Comparison of ENCODE assay signal across 22 cellular contexts in genomic region chr20:38771621-38772020, GRCh38. TPM values are rescaled to one million over a fixed set of nuclear protein-coding genes. Genes with fewer than 3 reads are reported as not detected.
DNase-seq lines count a peak whose midpoint lies in the region; ATAC-seq, FAIRE-seq and TF ChIP-seq lines count a peak whose summit lies in the region.
"Had no signal": no experiment of that assay in that cellular context is flagged by ENCODE, and none has a peak within 500 bp of the region (broad histone marks: within the 10 kb centered on the region; RNA-seq: fewer than 3 reads in every experiment).

No MANE protein-coding gene starts in this region.

- no peak for FAIRE-seq in H1 (lab: Jason Lieb, UNC)
- FAIRE-seq in HepG2 (lab: Jason Lieb, UNC): no peak
- FAIRE-seq: G401.6, GM12892 had no signal

- no peak for TF ChIP-seq RAD21 in H1 (IDR thresholded peaks at IDR 0.05 in 1 of 2, conservative IDR thresholded peaks at IDR 0.05 in 1 of 2; ENCODE audit: low read depth in 2 of 2, low read length in 2 of 2)
- TF ChIP-seq RAD21 in HepG2 (CRISPR knock-in tag; IDR thresholded peaks at IDR 0.05): no peak

- no peaks in the 10 kb centered on the region; the same call in 1 of the 2 replicates for H3K79me1 ChIP-seq in H1 (ENCODE audit: low read depth, low read length)

- peaks cover 71% of the 10 kb centered on the region for H3K36me3 Mint-ChIP-seq in GM23338 (ENCODE audit: low read depth)

- peak overlapping the region; percentile 46; the same call in 1 of the 2 replicates for H3K27ac Mint-ChIP-seq in GM23338

- no peaks in the 10 kb centered on the region for H3K23me2 ChIP-seq in H1 (ENCODE audit: low read depth, low read length)

- H3K18ac ChIP-seq in H1 (ENCODE audit: extremely low read depth, low read length): no peak overlapping the region

- H3K4me3 ChIP-seq in GM23338 (no peak overlapping the region), H1 (ENCODE audit: extremely low read depth in 1 of 4, insufficient read depth in 2 of 4, low read depth in 3 of 4, low read length in 4 of 4) (no peak overlapping the region), HepG2 (replicated peaks in 1 of 3; ENCODE audit: insufficient read depth in 1 of 3, low read depth in 2 of 3, low read length in 3 of 3) (no peak overlapping the region), tibial artery (no peak overlapping the region)

- H3K27ac ChIP-seq in GM23338 (ENCODE audit: low read depth) (no peak overlapping the region), H1 (ENCODE audit: low read depth, low read length) (no peak overlapping the region), HepG2 (ENCODE audit: extremely low read length, insufficient read depth, low read length) (no peak overlapping the region), tibial artery (no peak overlapping the region)

- TF ChIP-seq POLR2A in H1 (IDR thresholded peaks at IDR 0.05; ENCODE audit: control extremely low read depth in 1 of 2, low read depth in 2 of 2, low read length in 2 of 2): no peak
- TF ChIP-seq POLR2A in HepG2 (IDR thresholded peaks at IDR 0.05; ENCODE audit: insufficient read depth in 1 of 2, low read depth in 2 of 2, low read length in 2 of 2): no peak

- peaks cover 2% of the 10 kb centered on the region for H3K4me1 Mint-ChIP-seq in GM23338

- 98% methylated on average over 7 of the region's 7 CpGs; no CpG with 5 or more reads in 1 of the 2 experiments for WGBS in H1 (ENCODE audit: extremely low coverage in 1 of 2, insufficient coverage in 1 of 2, insufficient read length in 1 of 2, insufficient replicate concordance in 2 of 2, low coverage in 1 of 2, low lambda C conversion rate in 2 of 2, missing lambda C conversion rate in 1 of 2), 2 experiments
- WGBS in HepG2 (ENCODE audit: low lambda C conversion rate): 96% methylated on average over 7 of the region's 7 CpGs

- no peak overlapping the region for H2BK120ac ChIP-seq in H1 (replicated peaks; ENCODE audit: low read depth, low read length)

- no peaks in the 10 kb centered on the region for H4K20me1 ChIP-seq in GM23338 (replicated peaks; ENCODE audit: insufficient read depth)
- H4K20me1 ChIP-seq in H1 (replicated peaks in 1 of 2; ENCODE audit: control insufficient read depth in 1 of 2, insufficient read depth in 2 of 2, low read length in 2 of 2): no peaks in the 10 kb centered on the region
- no peaks in the 10 kb centered on the region for H4K20me1 ChIP-seq in HepG2 (ENCODE audit: insufficient read depth, low read length)

- in situ Hi-C loops in G401 (cut with HindIII; ENCODE audit: low sequenced_read_pairs): no loop called here
- in situ Hi-C loops in HepG2 (cut with HindIII; ENCODE audit: extremely low pct_ligation_motif_present, low pct_unique_long_range_greater_than_20kb): no loop called here

- H3K4me3 Mint-ChIP-seq in GM23338: no peak overlapping the region
- H3K4me3 Mint-ChIP-seq: CD4-positive, alpha-beta memory T cell had no signal

- peak overlapping the region; percentile 16; the same call in 1 of the 2 replicates for H2BK5ac ChIP-seq in H1 (ENCODE audit: low read depth, low read length)

- H3K14ac ChIP-seq in H1 (ENCODE audit: insufficient read length): no peak overlapping the region

- BruUV-seq in HepG2 (replicated peaks; lab: Mats Ljungman, UMichigan): no TSS peak

- H3K9me3 Mint-ChIP-seq in GM23338: peaks cover 14% of the 10 kb centered on the region

- peaks cover 3% of the 10 kb centered on the region; the same call in 1 of the 2 replicates for H3K4me1 ChIP-seq in GM23338 (ENCODE audit: insufficient read depth)
- no peaks in the 10 kb centered on the region for H3K4me1 ChIP-seq in H1 (replicated peaks in 1 of 4; ENCODE audit: control insufficient read depth in 3 of 4, insufficient read depth in 4 of 4, low read length in 3 of 4)
- H3K4me1 ChIP-seq in HepG2 (ENCODE audit: insufficient read depth, low read length): peaks cover 8% of the 10 kb centered on the region
- peaks cover 0 to 11% (median 2%) of the 10 kb centered on the region in 4 donors for H3K4me1 ChIP-seq in tibial artery

- CTCF ChIA-PET in H1 (lab: Charles Lee; ENCODE audit: partially characterized antibody): interaction anchor here (1.2 to 1.6 kb wide), 2 partner anchors 22 to 121 kb away, joined by 4 to 5 read pairs; no protein-coding TSS in a partner anchor
- CTCF ChIA-PET in HepG2 (lab: Yijun Ruan, JAX; ENCODE audit: low intra/inter-chr PET ratio, low total read pairs): no interaction called here

- no peak overlapping the region for H3K4ac ChIP-seq in H1 (replicated peaks; ENCODE audit: insufficient read length, low read depth, low read length)

- no peak overlapping the region for H3K56ac ChIP-seq in H1 (replicated peaks; ENCODE audit: insufficient read length, low read depth, low read length)

- H3K23ac ChIP-seq in H1 (ENCODE audit: insufficient read length): no peak overlapping the region

- no peak for TF ChIP-seq CTCF in GM23338 (conservative IDR thresholded peaks at IDR 0.05; ENCODE audit: low read depth in 2 of 2)
- no peak for TF ChIP-seq CTCF in H1 (IDR thresholded peaks at IDR 0.05; ENCODE audit: control extremely low read depth in 1 of 3, insufficient read depth in 1 of 3, low read depth in 1 of 3, low read length in 3 of 3)
- TF ChIP-seq CTCF in HepG2 (CRISPR knock-in tag; IDR thresholded peaks at IDR 0.05): no peak
- no peak for TF ChIP-seq CTCF in tibial artery (IDR thresholded peaks at IDR 0.05)

- no peak for TF ChIP-seq EP300 in H1 (IDR thresholded peaks at IDR 0.05; ENCODE audit: borderline replicate concordance in 1 of 2, low read depth in 2 of 2, low read length in 2 of 2)
- TF ChIP-seq EP300 in HepG2 (IDR thresholded peaks at IDR 0.05; ENCODE audit: low read depth in 2 of 2, low read length in 2 of 2): no peak
- no peak for TF ChIP-seq EP300 in HepG2 (CRISPR knock-in tag; IDR thresholded peaks at IDR 0.05; ENCODE audit: borderline replicate concordance)

- no peak overlapping the region for H2BK12ac ChIP-seq in H1 (ENCODE audit: low read depth, low read length)

- no peak overlapping the region for H2AFZ ChIP-seq in GM23338
- no peak overlapping the region for H2AFZ ChIP-seq in H1 (ENCODE audit: low read length)
- H2AFZ ChIP-seq in HepG2 (ENCODE audit: low read length): no peak overlapping the region

- no peak for ATAC-seq in GM23338
- peak; percentile 15; the same call in 1 of the 3 replicates for ATAC-seq in HepG2

- peaks cover 7% of the 10 kb centered on the region for H3K27me3 Mint-ChIP-seq in GM23338 (ENCODE audit: insufficient read depth, low read depth, poor library complexity)
- H3K27me3 Mint-ChIP-seq: CD4-positive, alpha-beta memory T cell had no signal

- H3K36me3 ChIP-seq in GM23338 (ENCODE audit: insufficient read depth) (peaks cover 32% of the 10 kb centered on the region; the same call in 1 of the 2 replicates), H1 (ENCODE audit: control insufficient read depth in 2 of 4, insufficient read depth in 4 of 4, low read length in 3 of 4) (peaks cover 9 to 52% (median 26%) of the 10 kb centered on the region in 4 experiments; a peak in 6 of 8 replicates), HepG2 (replicated peaks in 1 of 2; ENCODE audit: control insufficient read depth in 1 of 2, insufficient read depth in 2 of 2, low read length in 2 of 2) (peaks cover 19 to 65% of the 10 kb centered on the region in 2 experiments), tibial artery (peaks cover 57 to 91% (median 83%) of the 10 kb centered on the region in 3 donors)

- no peaks in the 10 kb centered on the region for H3F3A ChIP-seq in GM23338 (replicated peaks; ENCODE audit: low read depth)

- H2BK20ac ChIP-seq in H1 (ENCODE audit: low read length): no peak overlapping the region

- no peak overlapping the region for H4K8ac ChIP-seq in H1 (ENCODE audit: extremely low read depth, insufficient read depth, low read length)

- H3K4me2 ChIP-seq in GM23338 (no peak overlapping the region), H1 (ENCODE audit: insufficient read depth in 1 of 2, low read depth in 2 of 2, low read length in 2 of 2) (no peak overlapping the region), HepG2 (ENCODE audit: low read depth, low read length) (no peak overlapping the region)

- H3K9me3 ChIP-seq in H1 (ENCODE audit: insufficient read depth in 2 of 2, low read depth in 1 of 2, low read length in 1 of 2) (peaks cover 0 to 3% of the 10 kb centered on the region in 2 experiments; a peak in 1 of 4 replicates), HepG2 (ENCODE audit: low read length) (no peaks in the 10 kb centered on the region), tibial artery (no peaks in the 10 kb centered on the region)

- DNase-seq in G401 (ENCODE audit: low spot score) (peak; percentile 1), GM23338 (ENCODE audit: low spot score) (no peak), H1 (ENCODE audit: low read depth in 1 of 2, low spot score in 2 of 2) (no peak), HepG2 (ENCODE audit: low spot score) (no peak), NCI-H2171 treated with DMSO at 0.1 percent for 48 hours (lab: John Stamatoyannopoulos, UW) (no peak), tibial artery (no peak)
- no peak for DNase-seq in activated CD4-positive, CD25-positive, alpha-beta regulatory T cell (lab: John Stamatoyannopoulos, UW)
- DNase-seq: C1 segment of cervical spinal cord; Calu3; CD4-positive, alpha-beta memory T cell; COR-L47; DMS53; DMS79 treated with DMSO at 0.1 percent for 48 hours; GOT3; H7; HCEC 1CT had no signal

- no peak overlapping the region for H2BK15ac ChIP-seq in H1 (ENCODE audit: low read length)

- H3K79me2 ChIP-seq in GM23338 (replicated peaks; ENCODE audit: insufficient read depth) (no peaks in the 10 kb centered on the region), H1 (ENCODE audit: control insufficient read depth in 1 of 2, insufficient read depth in 2 of 2, low read length in 2 of 2) (no peaks in the 10 kb centered on the region), HepG2 (ENCODE audit: insufficient read depth, low read length) (no peaks in the 10 kb centered on the region)

- no peak overlapping the region for H2AK5ac ChIP-seq in H1 (ENCODE audit: low read depth, low read length)

- H3K9ac ChIP-seq in H1 (replicated peaks in 1 of 4; ENCODE audit: extremely low read depth in 1 of 4, low read depth in 3 of 4, low read length in 3 of 4) (no peak overlapping the region), HepG2 (ENCODE audit: insufficient read depth, low read depth, low read length) (no peak overlapping the region)

- POLR2A ChIA-PET in H1 (lab: Charles Lee; ENCODE audit: partially characterized antibody): interaction anchor here (0.6 to 1.8 kb wide), 3 partner anchors 8 to 32 kb away, joined by 3 to 8 read pairs (median 3); no protein-coding TSS in a partner anchor
- POLR2A ChIA-PET in HepG2 (lab: Yijun Ruan, JAX): no interaction called here

- H3K27me3 ChIP-seq in GM23338 (ENCODE audit: insufficient read depth): no peaks in the 10 kb centered on the region
- H3K27me3 ChIP-seq in H1 (replicated peaks in 1 of 4; ENCODE audit: control insufficient read depth in 3 of 4, extremely low read depth in 1 of 4, insufficient read depth in 3 of 4, low read length in 3 of 4): no peaks in the 10 kb centered on the region
- H3K27me3 ChIP-seq in HepG2 (ENCODE audit: control insufficient read depth in 1 of 2, insufficient read depth in 2 of 2, low read length in 2 of 2): no peaks in the 10 kb centered on the region
- H3K27me3 ChIP-seq in tibial artery: no peaks in the 10 kb centered on the region

- intact Hi-C loops in HepG2 (cut with micrococcal nuclease; ENCODE audit: unreplicated experiment): no loop called here
- intact Hi-C loops in tibial artery (cut with DNase I; ENCODE audit: low total_unique reads): no loop called here

- H4K91ac ChIP-seq in H1 (replicated peaks; ENCODE audit: insufficient read length, low read length): no peak overlapping the region

- H4K5ac ChIP-seq in H1 (ENCODE audit: insufficient read length, low read depth, low read length): no peak overlapping the region

- no peaks in the 10 kb centered on the region for H3K9me2 ChIP-seq in GM23338 (ENCODE audit: insufficient read depth)

RNA-seq across cellular contexts. Expression of gene ACTR5, which starts 23.4 kb away (rescaled TPM):
- total RNA-seq in G401 (2014; rRNA removed; shearing (Covaris generic)): 10.9 and 28.1 TPM in 2 replicates
- 19.6 and 21.8 TPM in 2 replicates for total RNA-seq in GM23338 (2014; rRNA removed; shearing (Covaris generic))
- polyA plus RNA-seq in GM23338 (2016; fragmentation: Nextera tagmentation; extraction: Ambion mirVana) (8.4 and 9.1 TPM in 2 replicates), H1 (2011; rRNA removed) (10.4 and 11.7 TPM in 2 replicates), HepG2 (2011; rRNA removed) (19.5 and 21.2 TPM in 2 replicates)
- 14.1 and 14.4 TPM in 2 replicates for total RNA-seq in H1 (2021; fragmentation: NEBNext Ultra II Directional; extraction: Animal tissue kit (Norgen Biotek cat#: 25700))
- polyA plus RNA-seq in H1 (2011; cell fraction: cytosol; rRNA removed): 12.6 TPM
- polyA plus RNA-seq in H1 (2011; cell fraction: nucleus; rRNA removed): 19.7 TPM
- polyA plus RNA-seq in H1 (2012, experiment 1 of 2): 10.0 to 12.0 TPM (median 11.3 TPM) in 4 replicates
- polyA plus RNA-seq in H1 (2012, experiment 2 of 2): 10.4 TPM
- 9.9 TPM for polyA plus RNA-seq in H1 (2013, experiment 1 of 2)
- 9.2 TPM for polyA plus RNA-seq in H1 (2013, experiment 2 of 2)
- 10.7 and 11.4 TPM in 2 replicates for polyA minus RNA-seq in H1 (2011; rRNA and poly(A)+ RNA removed)
- 6.6 TPM for polyA minus RNA-seq in H1 (2011; cell fraction: cytosol; rRNA and poly(A)+ RNA removed)
- 9.6 TPM for polyA minus RNA-seq in H1 (2011; cell fraction: nucleus; rRNA and poly(A)+ RNA removed)
- 20.5 and 22.0 TPM in 2 replicates for total RNA-seq in HepG2 (2016; rRNA removed; fragmentation: Illumina TruSeq; extraction: Trizol)
- total RNA-seq in HepG2 (2016; cell fraction: cytosol; rRNA removed; fragmentation: Illumina TruSeq; extraction: Trizol; ENCODE audit: low read depth): 1.4 and 2.3 TPM in 2 replicates
- total RNA-seq in HepG2 (2016; cell fraction: insoluble cytoplasmic fraction; rRNA removed; fragmentation: Illumina TruSeq; extraction: Trizol): 20.8 and 23.2 TPM in 2 replicates
- total RNA-seq in HepG2 (2016; cell fraction: membrane; rRNA removed; fragmentation: Illumina TruSeq; extraction: Trizol): 4.9 and 5.2 TPM in 2 replicates
- total RNA-seq in HepG2 (2016; cell fraction: nucleus; rRNA removed; fragmentation: Illumina TruSeq; extraction: Trizol): 19.7 and 20.2 TPM in 2 replicates
- polyA plus RNA-seq in HepG2 (2011; cell fraction: cytosol; rRNA removed): 10.3 and 11.2 TPM in 2 replicates
- polyA plus RNA-seq in HepG2 (2011; cell fraction: nucleus; rRNA removed): 59.7 and 75.5 TPM in 2 replicates
- 11.5 and 13.6 TPM in 2 replicates for polyA plus RNA-seq in HepG2 (2012)
- 0.74 and 1.3 TPM in 2 replicates for polyA plus RNA-seq in HepG2 (2016; cell fraction: cytosol; fragmentation: Illumina TruSeq; extraction: Trizol; ENCODE audit: low read depth)
- polyA plus RNA-seq in HepG2 (2016; cell fraction: insoluble cytoplasmic fraction; fragmentation: Illumina TruSeq; extraction: Trizol; ENCODE audit: low read depth): 17.2 and 18.6 TPM in 2 replicates
- polyA plus RNA-seq in HepG2 (2016; cell fraction: membrane; fragmentation: Illumina TruSeq; extraction: Trizol; ENCODE audit: low read depth): 2.2 and 2.4 TPM in 2 replicates
- 28.1 and 28.5 TPM in 2 replicates for polyA plus RNA-seq in HepG2 (2016; cell fraction: nucleus; fragmentation: Illumina TruSeq; extraction: Trizol; ENCODE audit: insufficient read depth, low read depth)
- polyA minus RNA-seq in HepG2 (2011; rRNA and poly(A)+ RNA removed; ENCODE audit: low replicate concordance): 14.3 and 18.0 TPM in 2 replicates
- polyA minus RNA-seq in HepG2 (2011; cell fraction: cytosol; rRNA and poly(A)+ RNA removed): 6.7 and 7.3 TPM in 2 replicates
- 25.9 and 33.6 TPM in 2 replicates for polyA minus RNA-seq in HepG2 (2011; cell fraction: nucleus; rRNA and poly(A)+ RNA removed)

RNA-seq across cellular contexts. Expression of gene PPP1R16B, which starts 33.9 kb away (rescaled TPM):
- total RNA-seq in G401 (2014; rRNA removed; shearing (Covaris generic)): 0.06 TPM in 1 of 2 replicates, not detected in the other
- 11.5 and 12.0 TPM in 2 replicates for total RNA-seq in GM23338 (2014; rRNA removed; shearing (Covaris generic))
- polyA plus RNA-seq in GM23338 (2016; fragmentation: Nextera tagmentation; extraction: Ambion mirVana) (1.5 and 1.6 TPM in 2 replicates), H1 (2011; rRNA removed) (2.6 and 3.8 TPM in 2 replicates), HepG2 (2011; rRNA removed) (0.09 and 0.11 TPM in 2 replicates)
- 8.9 and 9.7 TPM in 2 replicates for total RNA-seq in H1 (2021; fragmentation: NEBNext Ultra II Directional; extraction: Animal tissue kit (Norgen Biotek cat#: 25700))
- polyA plus RNA-seq in H1 (2011; cell fraction: cytosol; rRNA removed): 3.9 TPM
- polyA plus RNA-seq in H1 (2011; cell fraction: nucleus; rRNA removed): 7.3 TPM
- polyA plus RNA-seq in H1 (2012, experiment 1 of 2): 3.3 to 4.7 TPM (median 4.1 TPM) in 4 replicates
- polyA plus RNA-seq in H1 (2012, experiment 2 of 2): 5.1 TPM
- polyA plus RNA-seq in H1 (2013, experiment 1 of 2): 7.4 TPM
- 7.5 TPM for polyA plus RNA-seq in H1 (2013, experiment 2 of 2)
- 7.7 and 10.3 TPM in 2 replicates for polyA minus RNA-seq in H1 (2011; rRNA and poly(A)+ RNA removed)
- 3.9 TPM for polyA minus RNA-seq in H1 (2011; cell fraction: cytosol; rRNA and poly(A)+ RNA removed)
- 3.4 TPM for polyA minus RNA-seq in H1 (2011; cell fraction: nucleus; rRNA and poly(A)+ RNA removed)
- 0.02 TPM in 1 of 2 replicates, not detected in the other for total RNA-seq in HepG2 (2016; rRNA removed; fragmentation: Illumina TruSeq; extraction: Trizol)
- not detected in 2 replicates for total RNA-seq in HepG2 (2016; cell fraction: cytosol; rRNA removed; fragmentation: Illumina TruSeq; extraction: Trizol; ENCODE audit: low read depth)
- total RNA-seq in HepG2 (2016; cell fraction: insoluble cytoplasmic fraction; rRNA removed; fragmentation: Illumina TruSeq; extraction: Trizol): 0.04 TPM in 1 of 2 replicates, not detected in the other
- total RNA-seq in HepG2 (2016; cell fraction: membrane; rRNA removed; fragmentation: Illumina TruSeq; extraction: Trizol): 0.03 TPM in 1 of 2 replicates, not detected in the other
- not detected in 2 replicates for total RNA-seq in HepG2 (2016; cell fraction: nucleus; rRNA removed; fragmentation: Illumina TruSeq; extraction: Trizol)
- polyA plus RNA-seq in HepG2 (2011; cell fraction: cytosol; rRNA removed): 0.05 and 0.08 TPM in 2 replicates
- 0.06 and 0.07 TPM in 2 replicates for polyA plus RNA-seq in HepG2 (2011; cell fraction: nucleus; rRNA removed)
- 0.05 and 0.11 TPM in 2 replicates for polyA plus RNA-seq in HepG2 (2012)
- polyA plus RNA-seq in HepG2 (2016; cell fraction: cytosol; fragmentation: Illumina TruSeq; extraction: Trizol; ENCODE audit: low read depth): not detected in 2 replicates
- polyA plus RNA-seq in HepG2 (2016; cell fraction: insoluble cytoplasmic fraction; fragmentation: Illumina TruSeq; extraction: Trizol; ENCODE audit: low read depth): not detected in 2 replicates
- polyA plus RNA-seq in HepG2 (2016; cell fraction: membrane; fragmentation: Illumina TruSeq; extraction: Trizol; ENCODE audit: low read depth): not detected in 2 replicates
- not detected in 2 replicates for polyA plus RNA-seq in HepG2 (2016; cell fraction: nucleus; fragmentation: Illumina TruSeq; extraction: Trizol; ENCODE audit: insufficient read depth, low read depth)
- 0.12 and 0.21 TPM in 2 replicates for polyA minus RNA-seq in HepG2 (2011; rRNA and poly(A)+ RNA removed; ENCODE audit: low replicate concordance)
- not detected in 2 replicates for polyA minus RNA-seq in HepG2 (2011; cell fraction: cytosol; rRNA and poly(A)+ RNA removed)
- 0.13 TPM in 1 of 2 replicates, not detected in the other for polyA minus RNA-seq in HepG2 (2011; cell fraction: nucleus; rRNA and poly(A)+ RNA removed)
- total RNA-seq: Calu3 had no signal
- polyA plus RNA-seq: BJ had no signal

RNA-seq across cellular contexts. Expression of gene SLC32A1, which starts 47.3 kb away (rescaled TPM):
- not detected in 2 replicates for total RNA-seq in G401 (2014; rRNA removed; shearing (Covaris generic))
- 0.08 and 0.87 TPM in 2 replicates for total RNA-seq in GM23338 (2014; rRNA removed; shearing (Covaris generic))
- polyA plus RNA-seq in GM23338 (2016; fragmentation: Nextera tagmentation; extraction: Ambion mirVana): 0.09 TPM in 1 of 2 replicates, not detected in the other
- 0.15 and 0.33 TPM in 2 replicates for total RNA-seq in H1 (2021; fragmentation: NEBNext Ultra II Directional; extraction: Animal tissue kit (Norgen Biotek cat#: 25700))
- polyA plus RNA-seq in H1 (2011; rRNA removed): 0.09 and 0.19 TPM in 2 replicates
- polyA plus RNA-seq in H1 (2011; cell fraction: cytosol; rRNA removed): 0.10 TPM
- polyA plus RNA-seq in H1 (2011; cell fraction: nucleus; rRNA removed): 0.20 TPM
- 0.12 to 0.53 TPM (median 0.31 TPM) in 4 replicates for polyA plus RNA-seq in H1 (2012, experiment 1 of 2)
- polyA plus RNA-seq in H1 (2012, experiment 2 of 2): 0.13 TPM
- 0.28 TPM for polyA plus RNA-seq in H1 (2013, experiment 1 of 2)
- polyA plus RNA-seq in H1 (2013, experiment 2 of 2): 0.33 TPM
- 0.12 and 0.16 TPM in 2 replicates for polyA minus RNA-seq in H1 (2011; rRNA and poly(A)+ RNA removed)
- not detected for polyA minus RNA-seq in H1 (2011; cell fraction: cytosol; rRNA and poly(A)+ RNA removed)
- not detected for polyA minus RNA-seq in H1 (2011; cell fraction: nucleus; rRNA and poly(A)+ RNA removed)
- not detected in 2 replicates for total RNA-seq in HepG2 (2016; rRNA removed; fragmentation: Illumina TruSeq; extraction: Trizol)
- not detected in 2 replicates for total RNA-seq in HepG2 (2016; cell fraction: cytosol; rRNA removed; fragmentation: Illumina TruSeq; extraction: Trizol; ENCODE audit: low read depth)
- not detected in 2 replicates for total RNA-seq in HepG2 (2016; cell fraction: insoluble cytoplasmic fraction; rRNA removed; fragmentation: Illumina TruSeq; extraction: Trizol)
- not detected in 2 replicates for total RNA-seq in HepG2 (2016; cell fraction: membrane; rRNA removed; fragmentation: Illumina TruSeq; extraction: Trizol)
- total RNA-seq in HepG2 (2016; cell fraction: nucleus; rRNA removed; fragmentation: Illumina TruSeq; extraction: Trizol): not detected in 2 replicates
- not detected in 2 replicates for polyA plus RNA-seq in HepG2 (2011; rRNA removed)
- not detected in 2 replicates for polyA plus RNA-seq in HepG2 (2011; cell fraction: cytosol; rRNA removed)
- polyA plus RNA-seq in HepG2 (2011; cell fraction: nucleus; rRNA removed): not detected in 2 replicates
- not detected in 2 replicates for polyA plus RNA-seq in HepG2 (2012)
- not detected in 2 replicates for polyA plus RNA-seq in HepG2 (2016; cell fraction: cytosol; fragmentation: Illumina TruSeq; extraction: Trizol; ENCODE audit: low read depth)
- not detected in 2 replicates for polyA plus RNA-seq in HepG2 (2016; cell fraction: insoluble cytoplasmic fraction; fragmentation: Illumina TruSeq; extraction: Trizol; ENCODE audit: low read depth)
- not detected in 2 replicates for polyA plus RNA-seq in HepG2 (2016; cell fraction: membrane; fragmentation: Illumina TruSeq; extraction: Trizol; ENCODE audit: low read depth)
- polyA plus RNA-seq in HepG2 (2016; cell fraction: nucleus; fragmentation: Illumina TruSeq; extraction: Trizol; ENCODE audit: insufficient read depth, low read depth): not detected in 2 replicates
- not detected in 2 replicates for polyA minus RNA-seq in HepG2 (2011; rRNA and poly(A)+ RNA removed; ENCODE audit: low replicate concordance)
- polyA minus RNA-seq in HepG2 (2011; cell fraction: cytosol; rRNA and poly(A)+ RNA removed): not detected in 2 replicates
- not detected in 2 replicates for polyA minus RNA-seq in HepG2 (2011; cell fraction: nucleus; rRNA and poly(A)+ RNA removed)
- total RNA-seq: A172; A673; Calu3; CD4-positive, alpha-beta memory T cell; Daoy; H7 had no signal
- polyA plus RNA-seq: BJ; CD4-positive, alpha-beta memory T cell had no signal
